30 cellular contexts compared by ENCODE assay signal in genomic region chr6:105181981-105182515, GRCh38. TPM values are rescaled to one million over a fixed set of nuclear protein-coding genes. Genes with fewer than 3 reads are reported as not detected.
"Had no signal": no experiment of that assay in that cellular context is flagged by ENCODE, and none has a peak within 500 bp of the region (broad histone marks: within the 10 kb centered on the region; RNA-seq: fewer than 3 reads in every experiment).

No MANE protein-coding gene starts in this region.

- H3K27ac Mint-ChIP-seq: activated CD4-positive, alpha-beta T cell treated with anti-CD3 and anti-CD28 coated beads for 36 hours; activated naive CD4-positive, alpha-beta T cell treated with anti-CD3 and anti-CD28 coated beads, Interleukin-2, amount 50 U/mL, for 72 hours; activated T-cell treated with anti-CD3 and anti-CD28 coated beads, Interleukin-2, amount 50 U/mL, for 72 hours; stimulated activated naive CD8-positive, alpha-beta T cell treated with anti-CD3 and anti-CD28 coated beads, Interleukin-15, amount 100 ng/mL, for 72 hours; T-helper 2 cell treated with Interferon-gamma antibody and Interleukin-4, amounts not matched to agents 5 μg/mL and 100 μg/mL, for 36 hours had no signal

- H3K27ac ChIP-seq: colonic mucosa, gastroesophageal sphincter, right lobe of liver, skin epidermis, upper lobe of left lung, vagina had no signal

- H3K4me3 Mint-ChIP-seq: activated CD4-positive, alpha-beta T cell treated with anti-CD3 and anti-CD28 coated beads for 36 hours; activated T-cell treated with anti-CD3 and anti-CD28 coated beads, Interleukin-2, amount 50 U/mL, for 72 hours; naive B cell; stimulated activated naive CD8-positive, alpha-beta T cell treated with anti-CD3 and anti-CD28 coated beads, Interleukin-15, amount 100 ng/mL, for 72 hours; T-helper 2 cell treated with Interferon-gamma antibody and Interleukin-4, amounts not matched to agents 5 μg/mL and 100 μg/mL, for 36 hours had no signal

- DNase-seq: activated CD4-positive, alpha-beta T cell treated with anti-CD3 and anti-CD28 coated beads for 36 hours; activated CD4-positive, CD25-positive, alpha-beta regulatory T cell; activated naive CD4-positive, alpha-beta T cell; activated T-cell treated with anti-CD3 and anti-CD28 coated beads for 4 hours; activated T-cell treated with anti-CD3 and anti-CD28 coated beads, Interleukin-2, amount 50 U/mL, for 72 hours; cerebellar nuclear complex; colonic mucosa; effector CD8-positive, alpha-beta T cell; erythroblast; hippocampal formation; left cardiac atrium; left ventricle myocardium superior; naive B cell; occipital lobe; right lobe of liver; stimulated activated CD4-positive, alpha-beta T cell treated with anti-CD3 and anti-CD28 coated beads, Interleukin-12 subunit alpha, Interleukin-12 subunit beta, amount 100 ng/mL, for 4 hours; stimulated activated CD4-positive, alpha-beta T cell treated with anti-CD3 and anti-CD28 coated beads, Interleukin-4, amount 100 ng/mL, for 1 hour; stimulated activated naive CD8-positive, alpha-beta T cell treated with anti-CD3 and anti-CD28 coated beads, Interleukin-15, amount 100 ng/mL, for 72 hours; substantia nigra; T-helper 1 cell; upper lobe of left lung had no signal

- FAIRE-seq: bronchial epithelial cell, keratinocyte had no signal

- H3K36me3 Mint-ChIP-seq: activated naive CD4-positive, alpha-beta T cell treated with anti-CD3 and anti-CD28 coated beads, Interleukin-2, amount 50 U/mL, for 72 hours; naive B cell had no signal

- H3K4me3 ChIP-seq: colonic mucosa, gastroesophageal sphincter, right lobe of liver, skin epidermis, upper lobe of left lung, vagina had no signal

- ATAC-seq: activated CD4-positive, alpha-beta T cell treated with anti-CD3 and anti-CD28 coated beads for 36 hours; activated naive CD4-positive, alpha-beta T cell treated with anti-CD3 and anti-CD28 coated beads, Interleukin-2, amount 50 U/mL, for 72 hours; activated T-cell treated with anti-CD3 and anti-CD28 coated beads, Interleukin-2, amount 50 U/mL, for 72 hours; gastroesophageal sphincter; left cardiac atrium; left ventricle myocardium superior; right lobe of liver; stimulated activated naive CD8-positive, alpha-beta T cell treated with anti-CD3 and anti-CD28 coated beads, Interleukin-15, amount 100 ng/mL, for 72 hours had no signal

- H3K36me3 ChIP-seq: colonic mucosa, gastroesophageal sphincter, right lobe of liver, upper lobe of left lung, vagina had no signal

- H3K9me3 ChIP-seq: colonic mucosa, gastroesophageal sphincter, right lobe of liver, upper lobe of left lung, vagina had no signal

- H3K4me1 ChIP-seq: colonic mucosa, right lobe of liver, vagina had no signal

- H3K9me3 Mint-ChIP-seq: activated naive CD4-positive, alpha-beta T cell treated with anti-CD3 and anti-CD28 coated beads, Interleukin-2, amount 50 U/mL, for 72 hours; activated T-cell treated with anti-CD3 and anti-CD28 coated beads, Interleukin-2, amount 50 U/mL, for 72 hours; stimulated activated naive CD8-positive, alpha-beta T cell treated with anti-CD3 and anti-CD28 coated beads, Interleukin-15, amount 100 ng/mL, for 72 hours; T-helper 2 cell treated with Interferon-gamma antibody and Interleukin-4, amounts not matched to agents 5 μg/mL and 100 μg/mL, for 36 hours had no signal

RNA-seq across cellular contexts. Expression of gene POPDC3, which starts 2.2 kb away (rescaled TPM):
- total RNA-seq: activated CD4-positive, alpha-beta T cell treated with anti-CD3 and anti-CD28 coated beads for 36 hours; activated naive CD4-positive, alpha-beta T cell treated with anti-CD3 and anti-CD28 coated beads, Interleukin-2, amount 50 U/mL, for 72 hours; activated T-cell treated with anti-CD3 and anti-CD28 coated beads, Interleukin-2, amount 50 U/mL, for 72 hours; occipital lobe; posterior vena cava; right lobe of liver; vagina had no signal
- polyA plus RNA-seq: neural cell had no signal
